In the genomic region with DNA sequence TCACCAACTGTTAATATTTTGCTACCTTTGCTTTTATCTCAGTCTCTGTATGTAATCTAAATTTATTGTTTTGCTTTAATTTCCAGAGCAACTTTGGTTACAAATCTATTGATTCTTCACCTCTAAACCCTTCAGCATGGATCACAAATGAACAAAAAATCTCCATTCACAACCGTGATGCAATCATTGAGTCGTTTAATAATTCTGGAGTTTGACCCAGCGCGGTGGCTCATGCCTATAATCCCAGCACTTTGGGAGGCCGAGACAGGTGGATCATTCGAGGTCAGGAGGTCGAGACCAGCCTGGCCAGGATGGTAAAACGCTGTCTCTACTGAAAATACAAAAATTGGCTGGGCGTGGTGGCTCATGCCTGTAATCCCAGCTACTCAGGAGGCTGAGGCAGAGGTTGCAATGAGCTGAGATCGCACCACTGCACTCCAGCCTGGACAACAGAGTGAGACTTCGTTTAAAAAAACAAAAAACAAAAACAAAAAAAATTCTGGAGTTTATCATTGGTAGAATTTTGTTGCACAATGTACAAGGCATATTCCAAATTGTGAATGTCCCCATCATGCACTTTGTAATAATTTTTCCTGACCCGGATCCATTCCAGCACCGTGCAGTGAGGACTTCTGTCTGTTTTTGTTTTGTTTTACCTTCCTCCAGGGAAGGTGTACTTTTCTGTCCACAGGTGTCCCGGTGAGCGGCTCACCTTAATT, we compare ENCODE assay signal across 10 cellular contexts. TPM values are rescaled to one million over a fixed set of nuclear protein-coding genes. Genes with fewer than 3 reads are reported as not detected.
DNase-seq lines count a peak whose midpoint lies in the region; ATAC-seq, FAIRE-seq and TF ChIP-seq lines count a peak whose summit lies in the region.
"Had no signal": no experiment of that assay in that cellular context is flagged by ENCODE, and none has a peak within 500 bp of the region (broad histone marks: within the 10 kb centered on the region; RNA-seq: fewer than 3 reads in every experiment).

No MANE protein-coding gene starts in this region.

- intact Hi-C loops in dendritic cell treated with granulocyte-macrophage colony-stimulating factor and Interleukin-4, amounts not matched to agents 40 ng/mL and 50 ng/mL, for 4 days (cut with micrococcal nuclease), result loop anchor here (5.0 kb wide), 1 partner anchor 52 kb away; a partner anchor contains a TSS
- intact Hi-C loops in naive thymus-derived CD4-positive, alpha-beta T cell (cut with micrococcal nuclease), result loop anchor here in 1 of 2 donors (5.0 to 10.0 kb wide), 2 partner anchors 263 to 740 kb away; a partner anchor contains a TSS

- CTCF ChIA-PET in AG04449 (lab: Yijun Ruan, JAX), result interaction anchor here (1.0 kb wide), 1 partner anchor 242 kb away, joined by 3 read pairs; no protein-coding TSS in a partner anchor
- CTCF ChIA-PET in naive thymus-derived CD4-positive, alpha-beta T cell (lab: Charles Lee), result no interaction called here

- H3K27ac Mint-ChIP-seq in IgD-negative memory B cell, result no peak overlapping the region
- no peak overlapping the region for H3K27ac Mint-ChIP-seq in dendritic cell treated with granulocyte-macrophage colony-stimulating factor and Interleukin-4, amounts not matched to agents 40 ng/mL and 50 ng/mL, for 4 days
- H3K27ac Mint-ChIP-seq in naive thymus-derived CD4-positive, alpha-beta T cell, result peak overlapping the region in 7 of 9 donors; percentile 53 to 86 (median 70)

- peaks cover 0 to 8% (median 0%) of the 10 kb centered on the region in 3 experiments for H3K36me3 ChIP-seq in naive thymus-derived CD4-positive, alpha-beta T cell (ENCODE audit: control insufficient read depth in 2 of 3, insufficient read depth in 3 of 3, low read length in 3 of 3)

- TF ChIP-seq CTCF in AG04449 (IDR thresholded peaks at IDR 0.05; ENCODE audit: insufficient read depth, low read length, missing control alignments), result no peak

- H3K27me3 ChIP-seq in naive thymus-derived CD4-positive, alpha-beta T cell (ENCODE audit: control insufficient read depth in 2 of 2, insufficient read depth in 2 of 2, low read length in 2 of 2), result no peaks in the 10 kb centered on the region

- no peak for ATAC-seq in naive thymus-derived CD4-positive, alpha-beta T cell
- ATAC-seq in HG03520 (IDR thresholded peaks at IDR 0.05; ENCODE audit: unreplicated experiment), result no peak

- H3K27ac ChIP-seq in naive thymus-derived CD4-positive, alpha-beta T cell (ENCODE audit: low read depth, low read length), result peak overlapping the region; percentile 53

- H3K36me3 Mint-ChIP-seq in IgD-negative memory B cell, result no peaks in the 10 kb centered on the region
- H3K36me3 Mint-ChIP-seq in dendritic cell treated with granulocyte-macrophage colony-stimulating factor and Interleukin-4, amounts not matched to agents 40 ng/mL and 50 ng/mL, for 4 days (ENCODE audit: low read depth), result peaks cover 11% of the 10 kb centered on the region
- peaks cover 0 to 3% (median 0%) of the 10 kb centered on the region in 5 donors for H3K36me3 Mint-ChIP-seq in naive thymus-derived CD4-positive, alpha-beta T cell

- no peaks in the 10 kb centered on the region for H3K9me3 ChIP-seq in naive thymus-derived CD4-positive, alpha-beta T cell (ENCODE audit: control insufficient read depth in 2 of 3, low read length in 3 of 3)

- DNase-seq in AG04449 (ENCODE audit: low read depth, low spot score), result no peak
- DNase-seq in naive thymus-derived CD4-positive, alpha-beta T cell, result no peak
- no peak for DNase-seq in RCC 7860 (ENCODE audit: low spot score)
- no peak for DNase-seq in anterior cingulate cortex (lab: John Stamatoyannopoulos, UW)
- DNase-seq in GM03348 (ENCODE audit: low spot score), result no peak
- DNase-seq: NCI-H1092 treated with DMSO at 0.1 percent for 48 hours had no signal

- H3K9me3 Mint-ChIP-seq in IgD-negative memory B cell, result no peaks in the 10 kb centered on the region
- no peaks in the 10 kb centered on the region for H3K9me3 Mint-ChIP-seq in dendritic cell treated with granulocyte-macrophage colony-stimulating factor and Interleukin-4, amounts not matched to agents 40 ng/mL and 50 ng/mL, for 4 days
- no peaks in the 10 kb centered on the region for H3K9me3 Mint-ChIP-seq in naive thymus-derived CD4-positive, alpha-beta T cell

- peak overlapping the region; percentile 32 for H3K4me3 ChIP-seq in AG04449 (ENCODE audit: low read depth, low read length)
- H3K4me3 ChIP-seq in naive thymus-derived CD4-positive, alpha-beta T cell (ENCODE audit: low read length), result peak overlapping the region; percentile 63

- H3K4me3 Mint-ChIP-seq in IgD-negative memory B cell, result peak overlapping the region; percentile 75 to 94 (median 86)
- peak overlapping the region; percentile 49 for H3K4me3 Mint-ChIP-seq in dendritic cell treated with granulocyte-macrophage colony-stimulating factor and Interleukin-4, amounts not matched to agents 40 ng/mL and 50 ng/mL, for 4 days
- H3K4me3 Mint-ChIP-seq in naive thymus-derived CD4-positive, alpha-beta T cell, result peak overlapping the region; percentile 49 to 93 (median 80)

- H3K4me1 ChIP-seq in naive thymus-derived CD4-positive, alpha-beta T cell (ENCODE audit: control insufficient read depth in 2 of 2, insufficient read depth in 2 of 2, low read length in 2 of 2), result peaks cover 19 to 21% of the 10 kb centered on the region in 2 donors

- peaks cover 7 to 16% (median 16%) of the 10 kb centered on the region in 3 donors for H3K4me1 Mint-ChIP-seq in IgD-negative memory B cell
- peaks cover 48% of the 10 kb centered on the region for H3K4me1 Mint-ChIP-seq in dendritic cell treated with granulocyte-macrophage colony-stimulating factor and Interleukin-4, amounts not matched to agents 40 ng/mL and 50 ng/mL, for 4 days (ENCODE audit: low read depth)
- peaks cover 13 to 34% (median 22%) of the 10 kb centered on the region in 7 donors for H3K4me1 Mint-ChIP-seq in naive thymus-derived CD4-positive, alpha-beta T cell

- no peak for FAIRE-seq in RCC 7860 (lab: Jason Lieb, UNC)
- FAIRE-seq: bronchial epithelial cell had no signal

- POLR2A ChIA-PET in AG04449 (lab: Yijun Ruan, JAX), result no interaction called here
- POLR2A ChIA-PET in naive thymus-derived CD4-positive, alpha-beta T cell (lab: Charles Lee), result no interaction called here

- no peaks in the 10 kb centered on the region for H3K27me3 Mint-ChIP-seq in IgD-negative memory B cell
- peaks cover 4% of the 10 kb centered on the region for H3K27me3 Mint-ChIP-seq in dendritic cell treated with granulocyte-macrophage colony-stimulating factor and Interleukin-4, amounts not matched to agents 40 ng/mL and 50 ng/mL, for 4 days
- H3K27me3 Mint-ChIP-seq in naive thymus-derived CD4-positive, alpha-beta T cell, result no peaks in the 10 kb centered on the region

RNA-seq across cellular contexts. Expression of a gene that starts 2.3 kb away (rescaled TPM):
- 8.5 TPM for polyA plus RNA-seq in IgD-negative memory B cell
- total RNA-seq in naive thymus-derived CD4-positive, alpha-beta T cell, result 10 to 100 TPM; 42.3 to 72.4 (median 65.8) TPM
- polyA plus RNA-seq in naive thymus-derived CD4-positive, alpha-beta T cell, result 10 to 100 TPM in 1 of 2 donors, 1 to 10 TPM in 1; 8.3 to 18.1 TPM

RNA-seq across cellular contexts. Expression of a gene that starts 8.7 kb away (rescaled TPM):
- 0.70 TPM for polyA plus RNA-seq in IgD-negative memory B cell
- 1 to 10 TPM in 1 of 5 experiments, under 1 TPM in 2, not detected in 2; 0.16 to 1.1 (median 0.46) TPM for total RNA-seq in naive thymus-derived CD4-positive, alpha-beta T cell
- 1 to 10 TPM; 2.0 to 2.3 TPM for polyA plus RNA-seq in naive thymus-derived CD4-positive, alpha-beta T cell

RNA-seq across cellular contexts. Expression of a gene that starts 11.1 kb away (rescaled TPM):
- 3.5 TPM for polyA plus RNA-seq in IgD-negative memory B cell
- 10 to 100 TPM; 14.9 to 28.0 (median 22.7) TPM for total RNA-seq in naive thymus-derived CD4-positive, alpha-beta T cell
- 1 to 10 TPM; 1.5 to 7.9 TPM for polyA plus RNA-seq in naive thymus-derived CD4-positive, alpha-beta T cell

RNA-seq across cellular contexts. Expression of a gene that starts 26.9 kb away (rescaled TPM):
- 0.93 TPM for polyA plus RNA-seq in IgD-negative memory B cell
- total RNA-seq in naive thymus-derived CD4-positive, alpha-beta T cell, result 10 to 100 TPM; 10.6 to 28.1 (median 22.0) TPM
- polyA plus RNA-seq in naive thymus-derived CD4-positive, alpha-beta T cell, result 1 to 10 TPM in 1 of 2 donors, under 1 TPM in 1; 0.45 to 1.7 TPM

RNA-seq across cellular contexts. Expression of a gene that starts 52.2 kb away (rescaled TPM):
- 20.0 TPM for polyA plus RNA-seq in IgD-negative memory B cell
- total RNA-seq in naive thymus-derived CD4-positive, alpha-beta T cell, result 10 to 100 TPM; 28.9 to 69.9 (median 64.9) TPM
- polyA plus RNA-seq in naive thymus-derived CD4-positive, alpha-beta T cell, result 10 to 100 TPM; 14.9 to 24.0 TPM

Comparison
In these comparisons a context has a peak if more than half of its experiments do, and no peak if none do; other contexts are left out.
1. H3K27ac Mint-ChIP-seq: peak in naive thymus-derived CD4-positive, alpha-beta T cell (7 of 9); none in IgD-negative memory B cell (0 of 3) and dendritic cell treated with granulocyte-macrophage colony-stimulating factor and Interleukin-4, amounts not matched to agents 40 ng/mL and 50 ng/mL, for 4 days (single experiment).
2. Peak in every context shown above with its lines, with median percentiles within 50 percentile points of each other: H3K4me3 Mint-ChIP-seq.